8 cellular contexts compared by ENCODE assay signal in genomic region chr7:72879737-72880215, GRCh38. TPM values are rescaled to one million over a fixed set of nuclear protein-coding genes. Genes with fewer than 3 reads are reported as not detected.
DNase-seq lines count a peak whose midpoint lies in the region; ATAC-seq and FAIRE-seq lines count a peak whose summit lies in the region.
"Not testable (repeated sequence)": the region's sequence is repeated elsewhere in the genome, so short reads cannot be mapped to it uniquely, and the experiment has no call there.

No MANE protein-coding gene starts in this region.

- peak overlapping the region; percentile 86 for H3K27ac ChIP-seq in BLaER1

- not testable (repeated sequence) for H4K20me1 ChIP-seq in BLaER1

- peak overlapping the region; percentile 86 for H3K9ac ChIP-seq in BLaER1

- FAIRE-seq in frontal cortex (lab: Jason Lieb, UNC) = not testable (repeated sequence)

- peak overlapping the region; percentile 80 for H3K4me3 ChIP-seq in BLaER1

- H3K36me3 ChIP-seq in BLaER1 = peaks cover 17% of the 10 kb centered on the region

- DNase-seq in NCI-H1092 treated with DMSO at 0.1 percent for 48 hours (lab: John Stamatoyannopoulos, UW) (peak; percentile 31), T1000 (lab: John Stamatoyannopoulos, UW) (peak; percentile 2), amniotic epithelial cell (ENCODE audit: low read depth) (peak; percentile 65), frontal cortex (ENCODE audit: low spot score in 2 of 2) (peak; percentile 17 to 23), myocyte (ENCODE audit: low read depth) (peak; percentile 66)
- DNase-seq in stimulated activated CD8-positive, alpha-beta memory T cell treated with anti-CD3 and anti-CD28 coated beads, Interleukin-15, amount 100 ng/mL, for 1 hour (ENCODE audit: low read depth) = peak; percentile 2

- ATAC-seq in GM21528 (IDR thresholded peaks at IDR 0.05; ENCODE audit: low FRiP score, unreplicated experiment) = peak; percentile 18

- H3K4me2 ChIP-seq in BLaER1 = peak overlapping the region; percentile 77

- not testable (repeated sequence) for H3K9me3 ChIP-seq in BLaER1

- not testable (repeated sequence) for H3K27me3 ChIP-seq in BLaER1

- not testable (repeated sequence) for H3K4me1 ChIP-seq in BLaER1

RNA-seq across cellular contexts. Expression of gene POM121, which starts 45.1 kb away (rescaled TPM):
- 4.9 TPM for total RNA-seq in frontal cortex
- total RNA-seq in myocyte = 7.0 and 8.1 TPM in 2 replicates
- polyA plus RNA-seq in myocyte (2012) = 26.9 TPM

RNA-seq across cellular contexts. Expression of gene TYW1B, which starts 51.8 kb away (rescaled TPM):
- 2.0 TPM for total RNA-seq in frontal cortex
- 3.2 and 4.4 TPM in 2 replicates for total RNA-seq in myocyte
- polyA plus RNA-seq in myocyte (2012) = 1.7 TPM

Comparison
In these comparisons a context has a peak if more than half of its experiments do, and no peak if none do; other contexts are left out.
1. Peak in every context shown above with its lines: DNase-seq, ATAC-seq, H3K4me3 ChIP-seq and H3K27ac ChIP-seq.
2. DNase-seq: peak in every context shown above with its lines; median percentile 66 in myocyte; 65 in amniotic epithelial cell; 31 in NCI-H1092 treated with DMSO at 0.1 percent for 48 hours; 20 in frontal cortex; 2 in T1000; 2 in stimulated activated CD8-positive, alpha-beta memory T cell treated with anti-CD3 and anti-CD28 coated beads, Interleukin-15, amount 100 ng/mL, for 1 hour.